ENCODE assay signal across 1 cellular context in genomic region chr6:116492331-116493067, GRCh38.
A peak's percentile ranks its signal among the peaks of the same experiment; 100 is the strongest.
TF ChIP-seq lines count a peak whose summit lies in the region.

No MANE protein-coding gene starts in this region.

TF ChIP-seq in K562, 482 proteins besides CTCF, POLR2A, EP300 and RAD21 (continued from another document and continues in another):
- TF ChIP-seq, protein P1, sequence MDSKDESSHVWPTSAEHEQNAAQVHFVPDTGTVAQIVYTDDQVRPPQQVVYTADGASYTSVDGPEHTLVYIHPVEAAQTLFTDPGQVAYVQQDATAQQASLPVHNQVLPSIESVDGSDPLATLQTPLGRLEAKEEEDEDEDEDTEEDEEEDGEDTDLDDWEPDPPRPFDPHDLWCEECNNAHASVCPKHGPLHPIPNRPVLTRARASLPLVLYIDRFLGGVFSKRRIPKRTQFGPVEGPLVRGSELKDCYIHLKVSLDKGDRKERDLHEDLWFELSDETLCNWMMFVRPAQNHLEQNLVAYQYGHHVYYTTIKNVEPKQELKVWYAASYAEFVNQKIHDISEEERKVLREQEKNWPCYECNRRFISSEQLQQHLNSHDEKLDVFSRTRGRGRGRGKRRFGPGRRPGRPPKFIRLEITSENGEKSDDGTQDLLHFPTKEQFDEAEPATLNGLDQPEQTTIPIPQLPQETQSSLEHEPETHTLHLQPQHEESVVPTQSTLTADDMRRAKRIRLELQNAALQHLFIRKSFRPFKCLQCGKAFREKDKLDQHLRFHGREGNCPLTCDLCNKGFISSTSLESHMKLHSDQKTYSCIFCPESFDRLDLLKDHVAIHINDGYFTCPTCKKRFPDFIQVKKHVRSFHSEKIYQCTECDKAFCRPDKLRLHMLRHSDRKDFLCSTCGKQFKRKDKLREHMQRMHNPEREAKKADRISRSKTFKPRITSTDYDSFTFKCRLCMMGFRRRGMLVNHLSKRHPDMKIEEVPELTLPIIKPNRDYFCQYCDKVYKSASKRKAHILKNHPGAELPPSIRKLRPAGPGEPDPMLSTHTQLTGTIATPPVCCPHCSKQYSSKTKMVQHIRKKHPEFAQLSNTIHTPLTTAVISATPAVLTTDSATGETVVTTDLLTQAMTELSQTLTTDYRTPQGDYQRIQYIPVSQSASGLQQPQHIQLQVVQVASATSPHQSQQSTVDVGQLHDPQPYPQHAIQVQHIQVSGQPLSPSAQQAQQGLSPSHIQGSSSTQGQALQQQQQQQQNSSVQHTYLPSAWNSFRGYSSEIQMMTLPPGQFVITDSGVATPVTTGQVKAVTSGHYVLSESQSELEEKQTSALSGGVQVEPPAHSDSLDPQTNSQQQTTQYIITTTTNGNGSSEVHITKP (IDR thresholded peaks at IDR 0.05; ENCODE audit: partially characterized antibody) = no peak
- TF ChIP-seq NEUROD1 (IDR thresholded peaks at IDR 0.05; ENCODE audit: borderline replicate concordance, low read depth, low read length, partially characterized antibody) = peak; percentile 59
- no peak for TF ChIP-seq ZHX1 (conservative IDR thresholded peaks at IDR 0.05; ENCODE audit: low read length)
- TF ChIP-seq ZNF431 (CRISPR knock-in tag; IDR thresholded peaks at IDR 0.05) = no peak
- no peak for TF ChIP-seq ARID3B (CRISPR knock-in tag; IDR thresholded peaks at IDR 0.05; ENCODE audit: borderline replicate concordance)
- no peak for TF ChIP-seq NELFE (IDR thresholded peaks at IDR 0.05; ENCODE audit: insufficient read depth, insufficient read length)
- TF ChIP-seq SMAD3 (CRISPR knock-in tag; conservative IDR thresholded peaks at IDR 0.05) = no peak
- TF ChIP-seq HDAC3 (IDR thresholded peaks at IDR 0.05; ENCODE audit: borderline replicate concordance, partially characterized antibody) = peak; percentile 62
- TF ChIP-seq FOS (IDR thresholded peaks at IDR 0.05; ENCODE audit: extremely low read depth, insufficient read length) = peak; percentile 31
- peak; percentile 34; the same call in 1 of the 2 replicates for TF ChIP-seq MAFK (IDR thresholded peaks at IDR 0.05; ENCODE audit: low read length)
- peak; percentile 39 to 44; a peak in 2 of 4 replicates for TF ChIP-seq FOXK2 (conservative IDR thresholded peaks at IDR 0.05 in 1 of 2, IDR thresholded peaks at IDR 0.05 in 1 of 2; ENCODE audit: low read depth in 2 of 2)
- no peak for TF ChIP-seq PYGO2 (tag; IDR thresholded peaks at IDR 0.05)
- TF ChIP-seq, protein P2, sequence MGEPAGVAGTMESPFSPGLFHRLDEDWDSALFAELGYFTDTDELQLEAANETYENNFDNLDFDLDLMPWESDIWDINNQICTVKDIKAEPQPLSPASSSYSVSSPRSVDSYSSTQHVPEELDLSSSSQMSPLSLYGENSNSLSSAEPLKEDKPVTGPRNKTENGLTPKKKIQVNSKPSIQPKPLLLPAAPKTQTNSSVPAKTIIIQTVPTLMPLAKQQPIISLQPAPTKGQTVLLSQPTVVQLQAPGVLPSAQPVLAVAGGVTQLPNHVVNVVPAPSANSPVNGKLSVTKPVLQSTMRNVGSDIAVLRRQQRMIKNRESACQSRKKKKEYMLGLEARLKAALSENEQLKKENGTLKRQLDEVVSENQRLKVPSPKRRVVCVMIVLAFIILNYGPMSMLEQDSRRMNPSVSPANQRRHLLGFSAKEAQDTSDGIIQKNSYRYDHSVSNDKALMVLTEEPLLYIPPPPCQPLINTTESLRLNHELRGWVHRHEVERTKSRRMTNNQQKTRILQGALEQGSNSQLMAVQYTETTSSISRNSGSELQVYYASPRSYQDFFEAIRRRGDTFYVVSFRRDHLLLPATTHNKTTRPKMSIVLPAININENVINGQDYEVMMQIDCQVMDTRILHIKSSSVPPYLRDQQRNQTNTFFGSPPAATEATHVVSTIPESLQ (CRISPR knock-in tag; IDR thresholded peaks at IDR 0.05) = no peak
- no peak for TF ChIP-seq FOXP4 (CRISPR knock-in tag; IDR thresholded peaks at IDR 0.05; ENCODE audit: borderline replicate concordance)
- no peak for TF ChIP-seq ZNF174 (CRISPR knock-in tag; IDR thresholded peaks at IDR 0.05)
- no peak for TF ChIP-seq MTA3 (IDR thresholded peaks at IDR 0.05; ENCODE audit: borderline replicate concordance)
- 0 out of 2 replicates have a peak, but pooled peaks have one; percentile 29 for TF ChIP-seq ZNF589 (CRISPR knock-in tag; IDR thresholded peaks at IDR 0.05; ENCODE audit: low read depth)
- TF ChIP-seq IFI16 (CRISPR knock-in tag; IDR thresholded peaks at IDR 0.05) = no peak
- TF ChIP-seq PTTG1 (tag; IDR thresholded peaks at IDR 0.05; ENCODE audit: low read depth) = no peak
- TF ChIP-seq CHCHD3 (CRISPR knock-in tag; IDR thresholded peaks at IDR 0.05) = no peak
- peak; percentile 86 for TF ChIP-seq CBFA2T3 (IDR thresholded peaks at IDR 0.05)
- no peak for TF ChIP-seq NFATC3 (IDR thresholded peaks at IDR 0.05)
- TF ChIP-seq HMG20B (CRISPR knock-in tag; IDR thresholded peaks at IDR 0.05) = no peak
- no peak for TF ChIP-seq ZFPM2 (CRISPR knock-in tag; IDR thresholded peaks at IDR 0.05)
- TF ChIP-seq, protein P3, sequence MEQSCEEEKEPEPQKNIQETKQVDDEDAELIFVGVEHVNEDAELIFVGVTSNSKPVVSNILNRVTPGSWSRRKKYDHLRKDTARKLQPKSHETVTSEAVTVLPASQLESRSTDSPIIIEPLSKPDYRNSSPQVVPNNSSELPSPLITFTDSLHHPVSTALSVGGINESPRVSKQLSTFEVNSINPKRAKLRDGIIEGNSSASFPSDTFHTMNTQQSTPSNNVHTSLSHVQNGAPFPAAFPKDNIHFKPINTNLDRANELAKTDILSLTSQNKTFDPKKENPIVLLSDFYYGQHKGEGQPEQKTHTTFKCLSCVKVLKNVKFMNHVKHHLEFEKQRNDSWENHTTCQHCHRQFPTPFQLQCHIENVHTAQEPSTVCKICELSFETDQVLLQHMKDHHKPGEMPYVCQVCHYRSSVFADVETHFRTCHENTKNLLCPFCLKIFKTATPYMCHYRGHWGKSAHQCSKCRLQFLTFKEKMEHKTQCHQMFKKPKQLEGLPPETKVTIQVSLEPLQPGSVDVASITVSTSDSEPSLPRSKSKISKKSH (CRISPR knock-in tag; IDR thresholded peaks at IDR 0.05) = no peak
- no peak for TF ChIP-seq SIRT6 (IDR thresholded peaks at IDR 0.05; ENCODE audit: low read depth, low read length)
- TF ChIP-seq CEBPG (CRISPR knock-in tag; IDR thresholded peaks at IDR 0.05) = peak; percentile 73
- peak in 1 of 2 experiments; percentile 79; a peak in 3 of 4 replicates for TF ChIP-seq CEBPG (tag; conservative IDR thresholded peaks at IDR 0.05 in 1 of 2, IDR thresholded peaks at IDR 0.05 in 1 of 2)
- TF ChIP-seq CREM (IDR thresholded peaks at IDR 0.05; ENCODE audit: low read depth) = peak; percentile 82
- no peak for TF ChIP-seq ILK (tag; IDR thresholded peaks at IDR 0.05; ENCODE audit: borderline replicate concordance, low read depth)
- no peak for TF ChIP-seq ARID2 (IDR thresholded peaks at IDR 0.05)
- TF ChIP-seq TAF1 (IDR thresholded peaks at IDR 0.05; ENCODE audit: control insufficient read depth, extremely low read depth, insufficient read depth, low read length, severe bottlenecking) = no peak
- no peak for TF ChIP-seq AFF1 (IDR thresholded peaks at IDR 0.05; ENCODE audit: low read depth in 1 of 2, partially characterized antibody in 2 of 2)
- TF ChIP-seq SPI1 (IDR thresholded peaks at IDR 0.05; ENCODE audit: borderline replicate concordance, low read depth, low read length) = 0 out of 2 replicates have a peak, but pooled peaks have one; percentile 14
- TF ChIP-seq, protein P4, sequence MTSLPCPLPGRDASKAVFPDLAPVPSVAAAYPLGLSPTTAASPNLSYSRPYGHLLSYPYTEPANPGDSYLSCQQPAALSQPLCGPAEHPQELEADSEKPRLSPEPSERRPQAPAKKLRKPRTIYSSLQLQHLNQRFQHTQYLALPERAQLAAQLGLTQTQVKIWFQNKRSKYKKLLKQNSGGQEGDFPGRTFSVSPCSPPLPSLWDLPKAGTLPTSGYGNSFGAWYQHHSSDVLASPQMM (CRISPR knock-in tag; IDR thresholded peaks at IDR 0.05) = no peak
- peak; percentile 64 for TF ChIP-seq CBFA2T2 (conservative IDR thresholded peaks at IDR 0.05)
- TF ChIP-seq GTF2B (IDR thresholded peaks at IDR 0.05; ENCODE audit: extremely low read depth, insufficient read length) = no peak
- no peak for TF ChIP-seq KLF6 (CRISPR knock-in tag; IDR thresholded peaks at IDR 0.05; ENCODE audit: borderline replicate concordance)
- no peak for TF ChIP-seq CBX2 (IDR thresholded peaks at IDR 0.05; ENCODE audit: insufficient read depth, low read length, poor library complexity, severe bottlenecking)
- TF ChIP-seq, protein P5, sequence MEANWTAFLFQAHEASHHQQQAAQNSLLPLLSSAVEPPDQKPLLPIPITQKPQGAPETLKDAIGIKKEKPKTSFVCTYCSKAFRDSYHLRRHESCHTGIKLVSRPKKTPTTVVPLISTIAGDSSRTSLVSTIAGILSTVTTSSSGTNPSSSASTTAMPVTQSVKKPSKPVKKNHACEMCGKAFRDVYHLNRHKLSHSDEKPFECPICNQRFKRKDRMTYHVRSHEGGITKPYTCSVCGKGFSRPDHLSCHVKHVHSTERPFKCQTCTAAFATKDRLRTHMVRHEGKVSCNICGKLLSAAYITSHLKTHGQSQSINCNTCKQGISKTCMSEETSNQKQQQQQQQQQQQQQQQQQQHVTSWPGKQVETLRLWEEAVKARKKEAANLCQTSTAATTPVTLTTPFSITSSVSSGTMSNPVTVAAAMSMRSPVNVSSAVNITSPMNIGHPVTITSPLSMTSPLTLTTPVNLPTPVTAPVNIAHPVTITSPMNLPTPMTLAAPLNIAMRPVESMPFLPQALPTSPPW (CRISPR knock-in tag; IDR thresholded peaks at IDR 0.05) = peak; percentile 31; the same call in 1 of the 2 replicates
- TF ChIP-seq FOXP1 (CRISPR knock-in tag; IDR thresholded peaks at IDR 0.05) = no peak
